ENCODE assay signal across 30 cellular contexts in the genomic region with DNA sequence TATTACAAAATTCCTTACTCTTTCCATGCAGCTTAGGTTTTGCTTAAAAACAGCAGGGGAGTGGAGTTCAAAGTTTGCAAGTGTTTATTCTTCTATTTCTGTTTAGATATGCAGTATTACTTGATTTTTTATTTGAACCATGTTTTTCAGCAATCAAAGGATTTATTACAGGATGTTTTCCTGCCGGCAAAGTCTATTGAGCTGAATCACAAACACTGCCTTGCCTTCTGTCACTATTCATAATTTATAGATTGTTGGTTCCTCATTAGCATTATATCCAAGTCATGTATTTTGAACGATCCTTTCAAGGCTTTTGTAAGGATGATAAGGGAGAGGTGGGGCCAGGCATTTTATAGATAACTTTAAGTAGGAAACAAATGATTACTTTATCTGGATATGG. TPM values are rescaled to one million over a fixed set of nuclear protein-coding genes. Genes with fewer than 3 reads are reported as not detected.
DNase-seq lines count a peak whose midpoint lies in the region; TF ChIP-seq lines count a peak whose summit lies in the region.
"Had no signal": no experiment of that assay in that cellular context is flagged by ENCODE, and none has a peak within 500 bp of the region (broad histone marks: within the 10 kb centered on the region; RNA-seq: fewer than 3 reads in every experiment).

No MANE protein-coding gene starts in this region.

- POLR2A ChIA-PET in MCF 10A (lab: Yijun Ruan, JAX) (no interaction called here), RWPE1 (lab: Yijun Ruan, JAX; ENCODE audit: low non-redundant PET) (no interaction called here)

- H3K4me3 Mint-ChIP-seq in MCF 10A (ENCODE audit: unreplicated experiment): no peak overlapping the region
- no peak overlapping the region for H3K4me3 Mint-ChIP-seq in activated naive CD4-positive, alpha-beta T cell treated with anti-CD3 and anti-CD28 coated beads, Interleukin-2, amount 10 ng/mL, durations not matched to agents 7 days and 5 days
- H3K4me3 Mint-ChIP-seq: activated B cell treated with CpG ODN at 0.5 μM for 24 hours; activated CD4-positive, alpha-beta T cell treated with anti-CD3 and anti-CD28 coated beads, Interleukin-2, amount 10 ng/mL, durations not matched to agents 7 days and 5 days; activated T-cell treated with anti-CD3 and anti-CD28 coated beads, Interleukin-2, amount 50 U/mL, for 24 hours; central memory CD8-positive, alpha-beta T cell; HFFc6; IgD-negative memory B cell; neural crest cell; T-helper 1 cell treated with Interleukin-12 subunit alpha and Interleukin-12 subunit beta and Interleukin-4 antibody, amounts not matched to agents 30 μg/mL and 1 μg/mL, for 36 hours had no signal

- H3K4me3 ChIP-seq in breast epithelium (no peak overlapping the region), fibroblast of mammary gland (ENCODE audit: control insufficient read depth, low read depth, low read length) (no peak overlapping the region), neuronal stem cell (ENCODE audit: low read length in 2 of 2) (no peak overlapping the region), vagina (no peak overlapping the region), thyroid gland (replicated peaks in 1 of 3) (no peak overlapping the region)
- H3K4me3 ChIP-seq: lung, right lobe of liver, upper lobe of right lung had no signal

- no peak overlapping the region for H3K23ac ChIP-seq in neuronal stem cell (ENCODE audit: low read depth, low read length, poor library complexity)

- H3K9me3 Mint-ChIP-seq in MCF 10A (ENCODE audit: unreplicated experiment): no peaks in the 10 kb centered on the region
- H3K9me3 Mint-ChIP-seq in activated naive CD4-positive, alpha-beta T cell treated with anti-CD3 and anti-CD28 coated beads, Interleukin-2, amount 10 ng/mL, durations not matched to agents 7 days and 5 days: no peaks in the 10 kb centered on the region
- H3K9me3 Mint-ChIP-seq: activated B cell treated with CpG ODN at 0.5 μM for 24 hours; activated CD4-positive, alpha-beta T cell treated with anti-CD3 and anti-CD28 coated beads, Interleukin-2, amount 10 ng/mL, durations not matched to agents 7 days and 5 days; activated T-cell treated with anti-CD3 and anti-CD28 coated beads, Interleukin-2, amount 50 U/mL, for 24 hours; central memory CD8-positive, alpha-beta T cell; IgD-negative memory B cell; T-helper 1 cell treated with Interleukin-12 subunit alpha and Interleukin-12 subunit beta and Interleukin-4 antibody, amounts not matched to agents 30 μg/mL and 1 μg/mL, for 36 hours had no signal

- H2AFZ ChIP-seq in neuronal stem cell (ENCODE audit: low read length): peak overlapping the region; percentile 51

- H3K27ac Mint-ChIP-seq in MCF 10A (ENCODE audit: low read depth, unreplicated experiment): no peak overlapping the region
- H3K27ac Mint-ChIP-seq in activated naive CD4-positive, alpha-beta T cell treated with anti-CD3 and anti-CD28 coated beads, Interleukin-2, amount 10 ng/mL, durations not matched to agents 7 days and 5 days: no peak overlapping the region
- H3K27ac Mint-ChIP-seq: activated B cell treated with CpG ODN at 0.5 μM for 24 hours; activated CD4-positive, alpha-beta T cell treated with anti-CD3 and anti-CD28 coated beads, Interleukin-2, amount 10 ng/mL, durations not matched to agents 7 days and 5 days; activated T-cell treated with anti-CD3 and anti-CD28 coated beads, Interleukin-2, amount 50 U/mL, for 24 hours; HFFc6; IgD-negative memory B cell; T-helper 1 cell treated with Interleukin-12 subunit alpha and Interleukin-12 subunit beta and Interleukin-4 antibody, amounts not matched to agents 30 μg/mL and 1 μg/mL, for 36 hours had no signal

- no peaks in the 10 kb centered on the region for H3K79me1 ChIP-seq in neuronal stem cell (ENCODE audit: low read depth, low read length)

- no peak overlapping the region for H4K8ac ChIP-seq in neuronal stem cell (ENCODE audit: low read depth, low read length)

- no TSS peak for BruUV-seq in MCF 10A (replicated peaks; lab: Mats Ljungman, UMichigan)

- intact Hi-C loops in breast epithelium (cut with DNase I; ENCODE audit: low total_unique reads): no loop called here
- intact Hi-C loops in MCF 10A (cut with micrococcal nuclease): no loop called here
- intact Hi-C loops in vagina (cut with DNase I): loop anchor here (10.0 kb wide), 1 partner anchor 180 kb away; no protein-coding TSS in a partner anchor
- intact Hi-C loops in thyroid gland (cut with DNase I): loop anchor here (5.0 kb wide), 1 partner anchor 183 kb away; no protein-coding TSS in a partner anchor

- H3K36me3 Mint-ChIP-seq in MCF 10A (ENCODE audit: insufficient read depth, unreplicated experiment): no peaks in the 10 kb centered on the region
- no peaks in the 10 kb centered on the region for H3K36me3 Mint-ChIP-seq in activated naive CD4-positive, alpha-beta T cell treated with anti-CD3 and anti-CD28 coated beads, Interleukin-2, amount 10 ng/mL, durations not matched to agents 7 days and 5 days
- H3K36me3 Mint-ChIP-seq: IgD-negative memory B cell had no signal

- CTCF ChIA-PET in MCF 10A (lab: Yijun Ruan, JAX): interaction anchor here (0.7 kb wide), 1 partner anchor 156 kb away, joined by 5 read pairs; no protein-coding TSS in a partner anchor
- CTCF ChIA-PET in activated naive CD4-positive, alpha-beta T cell treated with anti-CD3 and anti-CD28 coated beads, Interleukin-2, amount 10 ng/mL, durations not matched to agents 7 days and 5 days (lab: Charles Lee): interaction anchor here (0.9 kb wide), 1 partner anchor 9 kb away, joined by 3 read pairs; no protein-coding TSS in a partner anchor
- CTCF ChIA-PET in RWPE1 (lab: Yijun Ruan, JAX): interaction anchor here (0.7 kb wide), 1 partner anchor 359 kb away, joined by 3 read pairs; no protein-coding TSS in a partner anchor

- H2BK15ac ChIP-seq in neuronal stem cell (ENCODE audit: low read length): no peak overlapping the region

- no peaks in the 10 kb centered on the region for H3K36me3 ChIP-seq in breast epithelium
- no peaks in the 10 kb centered on the region for H3K36me3 ChIP-seq in neuronal stem cell (replicated peaks in 1 of 2; ENCODE audit: control insufficient read depth in 2 of 2, insufficient read depth in 2 of 2, low read length in 2 of 2)
- H3K36me3 ChIP-seq in vagina: no peaks in the 10 kb centered on the region
- H3K36me3 ChIP-seq in thyroid gland: no peaks in the 10 kb centered on the region
- H3K36me3 ChIP-seq: right lobe of liver, upper lobe of right lung had no signal

- TF ChIP-seq CTCF in breast epithelium (IDR thresholded peaks at IDR 0.05): no peak
- no peak for TF ChIP-seq CTCF in MCF 10A (IDR thresholded peaks at IDR 0.05; ENCODE audit: unreplicated experiment)
- TF ChIP-seq CTCF in fibroblast of mammary gland (conservative IDR thresholded peaks at IDR 0.05; ENCODE audit: control insufficient read depth, insufficient read depth, low read depth, low read length): no peak
- no peak for TF ChIP-seq CTCF in vagina (IDR thresholded peaks at IDR 0.05)
- no peak for TF ChIP-seq CTCF in thyroid gland (IDR thresholded peaks at IDR 0.05)
- no peak for TF ChIP-seq CTCF in RWPE1 (conservative IDR thresholded peaks at IDR 0.05; ENCODE audit: low read depth)

- WGBS in neuronal stem cell (ENCODE audit: extremely low coverage in 2 of 2, insufficient read length in 2 of 2, insufficient replicate concordance in 1 of 2), 2 donors: no CpG with 5 or more reads among the region's 2 CpGs
- WGBS in thyroid gland, 2 donors: 70 to 83% methylated on average over 2 of the region's 2 CpGs

- H3K27ac ChIP-seq in breast epithelium: peak overlapping the region; percentile 5 to 75
- H3K27ac ChIP-seq in neuronal stem cell (replicated peaks; ENCODE audit: low read length): no peak overlapping the region
- H3K27ac ChIP-seq in vagina: peak overlapping the region; percentile 68
- H3K27ac ChIP-seq in thyroid gland: no peak overlapping the region
- H3K27ac ChIP-seq in RWPE1: no peak overlapping the region
- H3K27ac ChIP-seq: 22Rv1, C4-2B, right lobe of liver, upper lobe of right lung had no signal

- peaks cover 0 to 4% of the 10 kb centered on the region in 2 donors for H3K9me3 ChIP-seq in breast epithelium
- no peaks in the 10 kb centered on the region for H3K9me3 ChIP-seq in neuronal stem cell (replicated peaks in 1 of 2; ENCODE audit: control insufficient read depth in 2 of 2, insufficient read depth in 1 of 2, low read depth in 1 of 2, low read length in 2 of 2)
- no peaks in the 10 kb centered on the region for H3K9me3 ChIP-seq in vagina
- no peaks in the 10 kb centered on the region for H3K9me3 ChIP-seq in thyroid gland
- H3K9me3 ChIP-seq: right lobe of liver, upper lobe of right lung had no signal

- H3K27me3 Mint-ChIP-seq in MCF 10A (ENCODE audit: insufficient read depth, unreplicated experiment): no peaks in the 10 kb centered on the region
- H3K27me3 Mint-ChIP-seq in activated naive CD4-positive, alpha-beta T cell treated with anti-CD3 and anti-CD28 coated beads, Interleukin-2, amount 10 ng/mL, durations not matched to agents 7 days and 5 days: no peaks in the 10 kb centered on the region
- H3K27me3 Mint-ChIP-seq: activated B cell treated with CpG ODN at 0.5 μM for 24 hours; activated CD4-positive, alpha-beta T cell treated with anti-CD3 and anti-CD28 coated beads, Interleukin-2, amount 10 ng/mL, durations not matched to agents 7 days and 5 days; activated T-cell treated with anti-CD3 and anti-CD28 coated beads, Interleukin-2, amount 50 U/mL, for 24 hours; central memory CD8-positive, alpha-beta T cell had no signal

- DNase-seq in breast epithelium (ENCODE audit: low spot score in 2 of 2) (no peak), MCF 10A (ENCODE audit: unreplicated experiment) (no peak), fibroblast of mammary gland (ENCODE audit: low read depth) (peak; percentile 30), neuronal stem cell (ENCODE audit: low spot score) (no peak), vagina (ENCODE audit: extremely low spot score in 2 of 2) (no peak), thyroid gland (no peak), RWPE1 (ENCODE audit: low spot score) (no peak)
- DNase-seq in activated naive CD4-positive, alpha-beta T cell treated with anti-CD3 and anti-CD28 coated beads, Interleukin-2, amount 10 ng/mL, durations not matched to agents 7 days and 5 days: no peak
- DNase-seq: activated B cell treated with CpG ODN at 0.5 μM for 24 hours; activated CD4-positive, alpha-beta T cell treated with anti-CD3 and anti-CD28 coated beads, Interleukin-2, amount 10 ng/mL, durations not matched to agents 7 days and 5 days; activated gamma-delta T cell treated with Interleukin-2 at 50 U/mL for 16 hours; activated T-cell treated with anti-CD3 and anti-CD28 coated beads, Interleukin-2, amount 50 U/mL, for 24 hours; COR-L47; HFFc6; NCI-H1105 treated with DMSO at 0.1 percent for 48 hours; NCI-H1930; NCI-H526 treated with DMSO at 0.1 percent for 48 hours; NK-92 treated with Interleukin-12 subunit alpha and Interleukin-12 subunit beta, amount 100 ng/mL, for 24 hours; posterior cingulate gyrus; right lobe of liver; stimulated activated CD4-positive, alpha-beta T cell treated with anti-CD3 and anti-CD28 coated beads, Interleukin-4, amount 100 ng/mL, for 4 hours; upper lobe of right lung had no signal

- H3K27me3 ChIP-seq in breast epithelium (no peaks in the 10 kb centered on the region), neuronal stem cell (ENCODE audit: control insufficient read depth in 3 of 3, insufficient read depth in 3 of 3, low read depth in 1 of 3, low read length in 3 of 3) (no peaks in the 10 kb centered on the region), vagina (no peaks in the 10 kb centered on the region), thyroid gland (no peaks in the 10 kb centered on the region)
- H3K27me3 ChIP-seq: right lobe of liver, upper lobe of right lung had no signal

- no peak overlapping the region for H3K14ac ChIP-seq in neuronal stem cell (ENCODE audit: low read length)

- H3K18ac ChIP-seq in neuronal stem cell (ENCODE audit: low read length): no peak overlapping the region

- H3K4me1 Mint-ChIP-seq in MCF 10A (ENCODE audit: insufficient read depth, unreplicated experiment): no peaks in the 10 kb centered on the region
- H3K4me1 Mint-ChIP-seq in activated naive CD4-positive, alpha-beta T cell treated with anti-CD3 and anti-CD28 coated beads, Interleukin-2, amount 10 ng/mL, durations not matched to agents 7 days and 5 days: no peaks in the 10 kb centered on the region
- H3K4me1 Mint-ChIP-seq: activated B cell treated with CpG ODN at 0.5 μM for 24 hours; activated CD4-positive, alpha-beta T cell treated with anti-CD3 and anti-CD28 coated beads, Interleukin-2, amount 10 ng/mL, durations not matched to agents 7 days and 5 days; central memory CD8-positive, alpha-beta T cell; IgD-negative memory B cell; neural crest cell had no signal

- no peak overlapping the region for H2BK5ac ChIP-seq in neuronal stem cell (ENCODE audit: low read length)

- H3K4me1 ChIP-seq in breast epithelium: no peaks in the 10 kb centered on the region
- peaks cover 0 to 3% of the 10 kb centered on the region in 2 donors for H3K4me1 ChIP-seq in neuronal stem cell (ENCODE audit: control insufficient read depth in 2 of 2, insufficient read depth in 1 of 2, low read depth in 1 of 2, low read length in 2 of 2)
- H3K4me1 ChIP-seq in vagina: no peaks in the 10 kb centered on the region
- no peaks in the 10 kb centered on the region for H3K4me1 ChIP-seq in thyroid gland
- H3K4me1 ChIP-seq: right lobe of liver, upper lobe of right lung had no signal

- H3K4me2 ChIP-seq in neuronal stem cell (ENCODE audit: insufficient read depth, low read length, poor library complexity, severe bottlenecking): no peak overlapping the region

- H3K9ac ChIP-seq in neuronal stem cell (ENCODE audit: low read depth, low read length, poor library complexity): no peak overlapping the region

- no peak for TF ChIP-seq POLR2A in breast epithelium (IDR thresholded peaks at IDR 0.05)
- no peak for TF ChIP-seq POLR2A in vagina (IDR thresholded peaks at IDR 0.05)
- no peak for TF ChIP-seq POLR2A in thyroid gland (IDR thresholded peaks at IDR 0.05)

- H4K91ac ChIP-seq in neuronal stem cell (ENCODE audit: low read depth, low read length, poor library complexity): no peak overlapping the region

- no peak overlapping the region for H2BK120ac ChIP-seq in neuronal stem cell (ENCODE audit: low read depth, low read length)

- H2AK5ac ChIP-seq in neuronal stem cell (ENCODE audit: low read depth, low read length): no peak overlapping the region

- no peak overlapping the region for H2BK12ac ChIP-seq in neuronal stem cell (ENCODE audit: low read length)

- H3K4ac ChIP-seq in neuronal stem cell (ENCODE audit: low read length): no peak overlapping the region

RNA-seq across cellular contexts. Expression of a gene that starts 31.9 kb away (rescaled TPM):
- total RNA-seq in breast epithelium: under 1 TPM; 0.64 to 0.73 (median 0.66) TPM
- 0.09 and 0.10 TPM in 2 replicates for total RNA-seq in MCF 10A (2022)
- polyA plus RNA-seq in neuronal stem cell (2013, experiment 1 of 2): 0.07 TPM
- 0.08 TPM for polyA plus RNA-seq in neuronal stem cell (2013, experiment 2 of 2)
- total RNA-seq in vagina: 0.74 TPM
- total RNA-seq in thyroid gland: under 1 TPM in 3 of 4 donors, not detected in 1; 0.27 to 0.45 (median 0.29) TPM
- total RNA-seq: activated B cell treated with CpG ODN at 0.5 μM for 24 hours; activated CD4-positive, alpha-beta T cell treated with anti-CD3 and anti-CD28 coated beads, Interleukin-2, amount 10 ng/mL, durations not matched to agents 7 days and 5 days; HFFc6; HT-29; right lobe of liver; upper lobe of right lung had no signal
- polyA plus RNA-seq: IgD-negative memory B cell had no signal

Comparison
In these comparisons a context has a peak if more than half of its experiments do, and no peak if none do; other contexts are left out.
1. H3K27ac ChIP-seq: peak in breast epithelium (2 of 2) and vagina (single experiment); none in neuronal stem cell (single experiment), thyroid gland (0 of 3) and RWPE1 (single experiment).
2. intact Hi-C loops: an anchor here in vagina (10.0 kb wide) and thyroid gland (5.0 kb wide); none called in breast epithelium and MCF 10A.